In the genomic region with DNA sequence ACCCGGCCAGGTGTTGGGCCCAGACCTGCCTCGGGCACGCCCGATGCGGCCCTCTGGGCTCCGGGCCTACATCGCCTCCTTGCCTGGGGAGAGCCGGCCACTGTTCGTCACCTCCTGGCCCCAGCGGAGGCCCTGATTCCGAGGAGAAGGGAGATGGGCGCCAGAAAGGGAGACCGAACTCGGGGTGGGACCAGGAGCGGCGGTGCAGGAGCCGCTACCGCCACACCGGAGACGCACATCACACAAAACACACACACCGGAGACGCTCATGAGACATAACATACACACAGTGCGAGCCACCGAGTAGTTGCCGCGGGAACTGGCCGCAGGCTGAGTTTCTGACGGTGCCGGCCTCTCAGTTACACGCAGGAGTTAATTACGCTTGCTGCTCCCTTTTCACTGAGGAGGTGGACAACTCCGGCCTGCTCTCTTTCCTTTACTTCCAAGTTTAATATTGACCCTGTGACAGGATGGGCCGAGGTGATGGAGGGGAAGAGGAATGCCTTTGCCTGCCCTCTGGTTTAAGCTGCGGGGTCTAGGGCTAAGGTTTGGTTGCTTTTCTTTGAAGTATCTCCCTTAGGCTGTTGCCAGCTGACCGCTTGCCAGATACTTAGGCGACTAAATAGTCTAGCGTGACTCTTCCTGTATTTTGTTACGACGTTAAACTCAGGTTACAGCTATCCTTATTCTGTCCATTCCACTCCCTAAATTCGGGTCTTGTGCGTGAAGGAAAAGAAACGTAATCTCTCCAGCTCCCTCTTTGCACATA, we compare ENCODE assay signal across 1 cellular context.
A peak's percentile ranks its signal among the peaks of the same experiment; 100 is the strongest.
TF ChIP-seq lines count a peak whose summit lies in the region.

No MANE protein-coding gene starts in this region.

TF ChIP-seq in HepG2, 621 proteins besides CTCF, POLR2A, EP300 and RAD21 (continued from another document and continues in another):
- TF ChIP-seq RAD51 (IDR thresholded peaks at IDR 0.05; ENCODE audit: borderline replicate concordance) (no peak), ZNF605 (CRISPR knock-in tag; IDR thresholded peaks at IDR 0.05) (peak; percentile 79; the same call in 1 of the 2 replicates), EHMT2 (IDR thresholded peaks at IDR 0.05; ENCODE audit: borderline replicate concordance, low read depth, low read length) (no peak), IKZF4 (CRISPR knock-in tag; IDR thresholded peaks at IDR 0.05; ENCODE audit: borderline replicate concordance, low read depth, not compliant biosample characterization) (no peak), NCOA5 (CRISPR knock-in tag; IDR thresholded peaks at IDR 0.05) (no peak), EEA1 (CRISPR knock-in tag; IDR thresholded peaks at IDR 0.05; ENCODE audit: borderline replicate concordance) (no peak), ZNF124 (CRISPR knock-in tag; IDR thresholded peaks at IDR 0.05) (no peak), NCOA1 (CRISPR knock-in tag; IDR thresholded peaks at IDR 0.05) (0 out of 2 replicates have a peak, but pooled peaks have one; percentile 78), JUN (CRISPR knock-in tag; IDR thresholded peaks at IDR 0.05) (no peak), ARHGAP35 (CRISPR knock-in tag; IDR thresholded peaks at IDR 0.05; ENCODE audit: borderline replicate concordance) (no peak), HMG20B (CRISPR knock-in tag; conservative IDR thresholded peaks at IDR 0.05) (no peak), HIVEP1 (CRISPR knock-in tag; IDR thresholded peaks at IDR 0.05) (peak; percentile 72), ELF3 (CRISPR knock-in tag; IDR thresholded peaks at IDR 0.05) (no peak), TSC22D2 (CRISPR knock-in tag; IDR thresholded peaks at IDR 0.05; ENCODE audit: borderline replicate concordance) (no peak), ZNF530 (CRISPR knock-in tag; IDR thresholded peaks at IDR 0.05; ENCODE audit: low read depth) (no peak; the same call in 1 of the 2 replicates), ADNP (CRISPR knock-in tag; IDR thresholded peaks at IDR 0.05) (no peak), ZNF256 (CRISPR knock-in tag; conservative IDR thresholded peaks at IDR 0.05) (0 out of 2 replicates have a peak, but pooled peaks have one; percentile 9), MYC (CRISPR knock-in tag; IDR thresholded peaks at IDR 0.05; ENCODE audit: borderline replicate concordance) (no peak; the same call in 1 of the 2 replicates), ZNF670 (CRISPR knock-in tag; IDR thresholded peaks at IDR 0.05; ENCODE audit: borderline replicate concordance) (no peak), SALL1 (CRISPR knock-in tag; IDR thresholded peaks at IDR 0.05) (no peak; the same call in 1 of the 2 replicates), ZNF20 (CRISPR knock-in tag; IDR thresholded peaks at IDR 0.05) (peak; percentile 76; the same call in 1 of the 2 replicates), CREB1 (IDR thresholded peaks at IDR 0.05) (no peak), CREB1 (CRISPR knock-in tag; IDR thresholded peaks at IDR 0.05) (no peak), PHF5A (CRISPR knock-in tag; IDR thresholded peaks at IDR 0.05; ENCODE audit: low read depth, unreplicated experiment) (no peak), ZNF891 (CRISPR knock-in tag; IDR thresholded peaks at IDR 0.05) (peak; percentile 57; the same call in 1 of the 2 replicates), ZNF83 (CRISPR knock-in tag; IDR thresholded peaks at IDR 0.05; ENCODE audit: borderline replicate concordance) (0 out of 2 replicates have a peak, but pooled peaks have one; percentile 59), GABPB1 (CRISPR knock-in tag; IDR thresholded peaks at IDR 0.05) (no peak), ZNF749 (CRISPR knock-in tag; IDR thresholded peaks at IDR 0.05; ENCODE audit: borderline replicate concordance) (0 out of 2 replicates have a peak, but pooled peaks have one; percentile 52), RORA (CRISPR knock-in tag; IDR thresholded peaks at IDR 0.05) (no peak), ATF1 (CRISPR knock-in tag; IDR thresholded peaks at IDR 0.05) (no peak), ZNF234 (CRISPR knock-in tag; conservative IDR thresholded peaks at IDR 0.05) (no peak), ZNF598 (CRISPR knock-in tag; IDR thresholded peaks at IDR 0.05; ENCODE audit: borderline replicate concordance) (no peak; the same call in 1 of the 2 replicates), MEF2D (CRISPR knock-in tag; IDR thresholded peaks at IDR 0.05) (peak; percentile 39; the same call in 1 of the 2 replicates), SYNCRIP (IDR thresholded peaks at IDR 0.05; ENCODE audit: insufficient read depth, low read depth, low read length) (no peak), TBP (CRISPR knock-in tag; IDR thresholded peaks at IDR 0.05) (no peak)
- TF ChIP-seq, protein P1, sequence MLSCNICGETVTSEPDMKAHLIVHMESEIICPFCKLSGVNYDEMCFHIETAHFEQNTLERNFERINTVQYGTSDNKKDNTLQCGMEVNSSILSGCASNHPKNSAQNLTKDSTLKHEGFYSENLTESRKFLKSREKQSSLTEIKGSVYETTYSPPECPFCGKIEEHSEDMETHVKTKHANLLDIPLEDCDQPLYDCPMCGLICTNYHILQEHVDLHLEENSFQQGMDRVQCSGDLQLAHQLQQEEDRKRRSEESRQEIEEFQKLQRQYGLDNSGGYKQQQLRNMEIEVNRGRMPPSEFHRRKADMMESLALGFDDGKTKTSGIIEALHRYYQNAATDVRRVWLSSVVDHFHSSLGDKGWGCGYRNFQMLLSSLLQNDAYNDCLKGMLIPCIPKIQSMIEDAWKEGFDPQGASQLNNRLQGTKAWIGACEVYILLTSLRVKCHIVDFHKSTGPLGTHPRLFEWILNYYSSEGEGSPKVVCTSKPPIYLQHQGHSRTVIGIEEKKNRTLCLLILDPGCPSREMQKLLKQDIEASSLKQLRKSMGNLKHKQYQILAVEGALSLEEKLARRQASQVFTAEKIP (CRISPR knock-in tag; IDR thresholded peaks at IDR 0.05; ENCODE audit: borderline replicate concordance) = no peak
- TF ChIP-seq, protein P2, sequence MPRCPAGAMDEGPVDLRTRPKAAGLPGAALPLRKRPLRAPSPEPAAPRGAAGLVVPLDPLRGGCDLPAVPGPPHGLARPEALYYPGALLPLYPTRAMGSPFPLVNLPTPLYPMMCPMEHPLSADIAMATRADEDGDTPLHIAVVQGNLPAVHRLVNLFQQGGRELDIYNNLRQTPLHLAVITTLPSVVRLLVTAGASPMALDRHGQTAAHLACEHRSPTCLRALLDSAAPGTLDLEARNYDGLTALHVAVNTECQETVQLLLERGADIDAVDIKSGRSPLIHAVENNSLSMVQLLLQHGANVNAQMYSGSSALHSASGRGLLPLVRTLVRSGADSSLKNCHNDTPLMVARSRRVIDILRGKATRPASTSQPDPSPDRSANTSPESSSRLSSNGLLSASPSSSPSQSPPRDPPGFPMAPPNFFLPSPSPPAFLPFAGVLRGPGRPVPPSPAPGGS (CRISPR knock-in tag; IDR thresholded peaks at IDR 0.05) = no peak
- TF ChIP-seq, protein P3, sequence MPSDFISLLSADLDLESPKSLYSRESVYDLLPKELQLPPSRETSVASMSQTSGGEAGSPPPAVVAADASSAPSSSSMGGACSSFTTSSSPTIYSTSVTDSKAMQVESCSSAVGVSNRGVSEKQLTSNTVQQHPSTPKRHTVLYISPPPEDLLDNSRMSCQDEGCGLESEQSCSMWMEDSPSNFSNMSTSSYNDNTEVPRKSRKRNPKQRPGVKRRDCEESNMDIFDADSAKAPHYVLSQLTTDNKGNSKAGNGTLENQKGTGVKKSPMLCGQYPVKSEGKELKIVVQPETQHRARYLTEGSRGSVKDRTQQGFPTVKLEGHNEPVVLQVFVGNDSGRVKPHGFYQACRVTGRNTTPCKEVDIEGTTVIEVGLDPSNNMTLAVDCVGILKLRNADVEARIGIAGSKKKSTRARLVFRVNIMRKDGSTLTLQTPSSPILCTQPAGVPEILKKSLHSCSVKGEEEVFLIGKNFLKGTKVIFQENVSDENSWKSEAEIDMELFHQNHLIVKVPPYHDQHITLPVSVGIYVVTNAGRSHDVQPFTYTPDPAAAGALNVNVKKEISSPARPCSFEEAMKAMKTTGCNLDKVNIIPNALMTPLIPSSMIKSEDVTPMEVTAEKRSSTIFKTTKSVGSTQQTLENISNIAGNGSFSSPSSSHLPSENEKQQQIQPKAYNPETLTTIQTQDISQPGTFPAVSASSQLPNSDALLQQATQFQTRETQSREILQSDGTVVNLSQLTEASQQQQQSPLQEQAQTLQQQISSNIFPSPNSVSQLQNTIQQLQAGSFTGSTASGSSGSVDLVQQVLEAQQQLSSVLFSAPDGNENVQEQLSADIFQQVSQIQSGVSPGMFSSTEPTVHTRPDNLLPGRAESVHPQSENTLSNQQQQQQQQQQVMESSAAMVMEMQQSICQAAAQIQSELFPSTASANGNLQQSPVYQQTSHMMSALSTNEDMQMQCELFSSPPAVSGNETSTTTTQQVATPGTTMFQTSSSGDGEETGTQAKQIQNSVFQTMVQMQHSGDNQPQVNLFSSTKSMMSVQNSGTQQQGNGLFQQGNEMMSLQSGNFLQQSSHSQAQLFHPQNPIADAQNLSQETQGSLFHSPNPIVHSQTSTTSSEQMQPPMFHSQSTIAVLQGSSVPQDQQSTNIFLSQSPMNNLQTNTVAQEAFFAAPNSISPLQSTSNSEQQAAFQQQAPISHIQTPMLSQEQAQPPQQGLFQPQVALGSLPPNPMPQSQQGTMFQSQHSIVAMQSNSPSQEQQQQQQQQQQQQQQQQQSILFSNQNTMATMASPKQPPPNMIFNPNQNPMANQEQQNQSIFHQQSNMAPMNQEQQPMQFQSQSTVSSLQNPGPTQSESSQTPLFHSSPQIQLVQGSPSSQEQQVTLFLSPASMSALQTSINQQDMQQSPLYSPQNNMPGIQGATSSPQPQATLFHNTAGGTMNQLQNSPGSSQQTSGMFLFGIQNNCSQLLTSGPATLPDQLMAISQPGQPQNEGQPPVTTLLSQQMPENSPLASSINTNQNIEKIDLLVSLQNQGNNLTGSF (CRISPR knock-in tag; IDR thresholded peaks at IDR 0.05) = no peak
- TF ChIP-seq, protein P4, sequence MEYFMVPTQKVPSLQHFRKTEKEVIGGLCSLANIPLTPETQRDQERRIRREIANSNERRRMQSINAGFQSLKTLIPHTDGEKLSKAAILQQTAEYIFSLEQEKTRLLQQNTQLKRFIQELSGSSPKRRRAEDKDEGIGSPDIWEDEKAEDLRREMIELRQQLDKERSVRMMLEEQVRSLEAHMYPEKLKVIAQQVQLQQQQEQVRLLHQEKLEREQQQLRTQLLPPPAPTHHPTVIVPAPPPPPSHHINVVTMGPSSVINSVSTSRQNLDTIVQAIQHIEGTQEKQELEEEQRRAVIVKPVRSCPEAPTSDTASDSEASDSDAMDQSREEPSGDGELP (IDR thresholded peaks at IDR 0.05; ENCODE audit: borderline replicate concordance, low read depth) = peak; percentile 16; the same call in 1 of the 2 replicates
- TF ChIP-seq, protein P5, sequence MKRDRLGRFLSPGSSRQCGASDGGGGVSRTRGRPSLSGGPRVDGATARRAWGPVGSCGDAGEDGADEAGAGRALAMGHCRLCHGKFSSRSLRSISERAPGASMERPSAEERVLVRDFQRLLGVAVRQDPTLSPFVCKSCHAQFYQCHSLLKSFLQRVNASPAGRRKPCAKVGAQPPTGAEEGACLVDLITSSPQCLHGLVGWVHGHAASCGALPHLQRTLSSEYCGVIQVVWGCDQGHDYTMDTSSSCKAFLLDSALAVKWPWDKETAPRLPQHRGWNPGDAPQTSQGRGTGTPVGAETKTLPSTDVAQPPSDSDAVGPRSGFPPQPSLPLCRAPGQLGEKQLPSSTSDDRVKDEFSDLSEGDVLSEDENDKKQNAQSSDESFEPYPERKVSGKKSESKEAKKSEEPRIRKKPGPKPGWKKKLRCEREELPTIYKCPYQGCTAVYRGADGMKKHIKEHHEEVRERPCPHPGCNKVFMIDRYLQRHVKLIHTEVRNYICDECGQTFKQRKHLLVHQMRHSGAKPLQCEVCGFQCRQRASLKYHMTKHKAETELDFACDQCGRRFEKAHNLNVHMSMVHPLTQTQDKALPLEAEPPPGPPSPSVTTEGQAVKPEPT (CRISPR knock-in tag; IDR thresholded peaks at IDR 0.05; ENCODE audit: low read depth) = no peak
- TF ChIP-seq, protein P6, sequence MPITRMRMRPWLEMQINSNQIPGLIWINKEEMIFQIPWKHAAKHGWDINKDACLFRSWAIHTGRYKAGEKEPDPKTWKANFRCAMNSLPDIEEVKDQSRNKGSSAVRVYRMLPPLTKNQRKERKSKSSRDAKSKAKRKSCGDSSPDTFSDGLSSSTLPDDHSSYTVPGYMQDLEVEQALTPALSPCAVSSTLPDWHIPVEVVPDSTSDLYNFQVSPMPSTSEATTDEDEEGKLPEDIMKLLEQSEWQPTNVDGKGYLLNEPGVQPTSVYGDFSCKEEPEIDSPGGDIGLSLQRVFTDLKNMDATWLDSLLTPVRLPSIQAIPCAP (CRISPR knock-in tag; IDR thresholded peaks at IDR 0.05; ENCODE audit: low read depth) = no peak
- TF ChIP-seq, protein P7, sequence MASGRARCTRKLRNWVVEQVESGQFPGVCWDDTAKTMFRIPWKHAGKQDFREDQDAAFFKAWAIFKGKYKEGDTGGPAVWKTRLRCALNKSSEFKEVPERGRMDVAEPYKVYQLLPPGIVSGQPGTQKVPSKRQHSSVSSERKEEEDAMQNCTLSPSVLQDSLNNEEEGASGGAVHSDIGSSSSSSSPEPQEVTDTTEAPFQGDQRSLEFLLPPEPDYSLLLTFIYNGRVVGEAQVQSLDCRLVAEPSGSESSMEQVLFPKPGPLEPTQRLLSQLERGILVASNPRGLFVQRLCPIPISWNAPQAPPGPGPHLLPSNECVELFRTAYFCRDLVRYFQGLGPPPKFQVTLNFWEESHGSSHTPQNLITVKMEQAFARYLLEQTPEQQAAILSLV (CRISPR knock-in tag; IDR thresholded peaks at IDR 0.05; ENCODE audit: borderline replicate concordance) = peak; percentile 81; the same call in 1 of the 2 replicates
- TF ChIP-seq, protein P8, sequence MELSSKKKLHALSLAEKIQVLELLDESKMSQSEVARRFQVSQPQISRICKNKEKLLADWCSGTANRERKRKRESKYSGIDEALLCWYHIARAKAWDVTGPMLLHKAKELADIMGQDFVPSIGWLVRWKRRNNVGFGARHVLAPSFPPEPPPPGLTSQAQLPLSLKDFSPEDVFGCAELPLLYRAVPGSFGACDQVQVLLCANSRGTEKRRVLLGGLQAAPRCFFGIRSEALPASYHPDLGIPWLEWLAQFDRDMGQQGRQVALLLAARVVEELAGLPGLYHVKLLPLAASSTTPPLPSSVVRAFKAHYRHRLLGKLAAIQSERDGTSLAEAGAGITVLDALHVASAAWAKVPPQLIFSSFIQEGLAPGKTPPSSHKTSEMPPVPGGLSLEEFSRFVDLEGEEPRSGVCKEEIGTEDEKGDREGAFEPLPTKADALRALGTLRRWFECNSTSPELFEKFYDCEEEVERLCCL (CRISPR knock-in tag; IDR thresholded peaks at IDR 0.05; ENCODE audit: borderline replicate concordance) = peak; percentile 56; the same call in 1 of the 2 replicates
- TF ChIP-seq, protein P9, sequence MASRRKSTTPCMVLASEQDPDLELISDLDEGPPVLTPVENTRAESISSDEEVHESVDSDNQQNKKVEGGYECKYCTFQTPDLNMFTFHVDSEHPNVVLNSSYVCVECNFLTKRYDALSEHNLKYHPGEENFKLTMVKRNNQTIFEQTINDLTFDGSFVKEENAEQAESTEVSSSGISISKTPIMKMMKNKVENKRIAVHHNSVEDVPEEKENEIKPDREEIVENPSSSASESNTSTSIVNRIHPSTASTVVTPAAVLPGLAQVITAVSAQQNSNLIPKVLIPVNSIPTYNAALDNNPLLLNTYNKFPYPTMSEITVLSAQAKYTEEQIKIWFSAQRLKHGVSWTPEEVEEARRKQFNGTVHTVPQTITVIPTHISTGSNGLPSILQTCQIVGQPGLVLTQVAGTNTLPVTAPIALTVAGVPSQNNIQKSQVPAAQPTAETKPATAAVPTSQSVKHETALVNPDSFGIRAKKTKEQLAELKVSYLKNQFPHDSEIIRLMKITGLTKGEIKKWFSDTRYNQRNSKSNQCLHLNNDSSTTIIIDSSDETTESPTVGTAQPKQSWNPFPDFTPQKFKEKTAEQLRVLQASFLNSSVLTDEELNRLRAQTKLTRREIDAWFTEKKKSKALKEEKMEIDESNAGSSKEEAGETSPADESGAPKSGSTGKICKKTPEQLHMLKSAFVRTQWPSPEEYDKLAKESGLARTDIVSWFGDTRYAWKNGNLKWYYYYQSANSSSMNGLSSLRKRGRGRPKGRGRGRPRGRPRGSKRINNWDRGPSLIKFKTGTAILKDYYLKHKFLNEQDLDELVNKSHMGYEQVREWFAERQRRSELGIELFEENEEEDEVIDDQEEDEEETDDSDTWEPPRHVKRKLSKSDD (CRISPR knock-in tag; IDR thresholded peaks at IDR 0.05; ENCODE audit: low read depth) = peak; percentile 12; the same call in 1 of the 2 replicates
